Comparison of ENCODE assay signal across 8 cellular contexts in the genomic region with DNA sequence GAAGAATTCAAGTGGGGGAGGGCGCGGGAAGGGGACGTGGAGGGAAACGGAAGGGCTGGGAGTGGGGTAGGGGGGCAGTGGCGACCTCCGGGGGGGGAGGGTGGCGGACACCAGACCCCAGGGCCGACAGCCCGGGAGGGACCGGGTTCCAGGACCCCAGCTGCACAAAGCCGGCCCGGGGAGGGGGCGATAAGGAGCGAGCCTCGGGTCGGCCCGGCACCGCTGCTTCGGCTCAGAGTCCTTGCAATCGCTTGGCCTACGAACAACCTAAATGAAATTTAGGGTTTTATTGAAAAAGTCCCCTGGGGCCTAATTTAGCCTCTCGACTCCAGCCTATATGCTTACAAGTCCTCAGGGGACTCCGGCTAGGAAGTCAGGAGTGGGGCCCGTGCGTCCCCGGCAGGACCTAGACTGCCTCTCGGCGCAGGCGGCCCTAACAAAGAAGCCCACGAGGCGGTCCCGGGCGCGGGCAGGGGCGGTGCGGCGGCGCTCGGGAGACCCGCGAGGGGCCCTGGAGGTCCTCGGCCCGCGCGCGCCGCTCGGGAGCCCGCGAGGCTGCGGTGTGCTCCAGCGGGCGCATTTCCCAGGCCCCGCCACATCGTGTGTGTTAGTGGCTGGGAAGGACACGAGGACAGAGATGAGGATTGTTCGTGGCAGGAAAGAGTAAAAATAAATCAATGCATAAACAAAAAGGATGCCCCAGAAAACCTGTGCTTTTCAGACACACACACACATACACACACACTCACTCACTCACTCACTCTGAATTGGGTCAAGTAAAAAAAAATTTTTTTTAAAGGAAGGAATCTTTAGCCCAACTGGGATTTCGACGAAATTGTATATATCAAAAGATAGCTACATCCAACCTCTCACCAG.
A peak's percentile ranks its signal among the peaks of the same experiment; 100 is the strongest.
DNase-seq lines count a peak whose midpoint lies in the region; ATAC-seq lines count a peak whose summit lies in the region.

No MANE protein-coding gene starts in this region.

- peaks cover 61% of the 10 kb centered on the region for H3K27me3 Mint-ChIP-seq in activated naive CD4-positive, alpha-beta T cell treated with anti-CD3 and anti-CD28 coated beads, Interleukin-2, amount 10 ng/mL, durations not matched to agents 7 days and 5 days

- peak overlapping the region; percentile 55 for H3K4me3 Mint-ChIP-seq in activated naive CD4-positive, alpha-beta T cell treated with anti-CD3 and anti-CD28 coated beads, Interleukin-2, amount 10 ng/mL, durations not matched to agents 7 days and 5 days

- WGBS in adipose tissue, 3 donors = 7 to 46% (median 9%) methylated on average over 57 to 59 of the region's 59 CpGs

- CTCF ChIA-PET in activated naive CD4-positive, alpha-beta T cell treated with anti-CD3 and anti-CD28 coated beads, Interleukin-2, amount 10 ng/mL, durations not matched to agents 7 days and 5 days (lab: Charles Lee) = interaction anchor here (0.6 to 2.8 kb wide), 11 partner anchors 13 to 624 kb away, joined by 3 to 12 read pairs (median 4); no protein-coding TSS in a partner anchor

- H3K27ac Mint-ChIP-seq in activated naive CD4-positive, alpha-beta T cell treated with anti-CD3 and anti-CD28 coated beads, Interleukin-2, amount 10 ng/mL, durations not matched to agents 7 days and 5 days = no peak overlapping the region

- H3K4me1 Mint-ChIP-seq in activated naive CD4-positive, alpha-beta T cell treated with anti-CD3 and anti-CD28 coated beads, Interleukin-2, amount 10 ng/mL, durations not matched to agents 7 days and 5 days = peaks cover 15% of the 10 kb centered on the region

- no peaks in the 10 kb centered on the region for H3K9me3 Mint-ChIP-seq in activated naive CD4-positive, alpha-beta T cell treated with anti-CD3 and anti-CD28 coated beads, Interleukin-2, amount 10 ng/mL, durations not matched to agents 7 days and 5 days

- DNase-seq in activated naive CD4-positive, alpha-beta T cell treated with anti-CD3 and anti-CD28 coated beads, Interleukin-2, amount 10 ng/mL, durations not matched to agents 7 days and 5 days = no peak
- DNase-seq in activated naive CD4-positive, alpha-beta T cell treated with Interleukin-2 at 50 U/mL for 16 hours = no peak
- peak in 28 of 51 donors; percentile 9 to 70 (median 30) for DNase-seq in hypothalamus (lab: John Stamatoyannopoulos, UW)
- peak; percentile 86 for DNase-seq in retina
- DNase-seq in inferior parietal cortex (ENCODE audit: extremely low spot score) = no peak

- peak overlapping the region; percentile 65 for H3K27ac ChIP-seq in adipose tissue (ENCODE audit: low read depth, low read length)

- ATAC-seq in GM21723 (IDR thresholded peaks at IDR 0.05; ENCODE audit: unreplicated experiment) = no peak
- ATAC-seq in HG02852 (IDR thresholded peaks at IDR 0.05; ENCODE audit: unreplicated experiment) = no peak

- H3K36me3 Mint-ChIP-seq in activated naive CD4-positive, alpha-beta T cell treated with anti-CD3 and anti-CD28 coated beads, Interleukin-2, amount 10 ng/mL, durations not matched to agents 7 days and 5 days = no peaks in the 10 kb centered on the region

Comparison
In these comparisons a context has a peak if more than half of its experiments do, and no peak if none do; other contexts are left out.
1. DNase-seq: peak in hypothalamus (28 of 51) and retina (single experiment); none in activated naive CD4-positive, alpha-beta T cell treated with anti-CD3 and anti-CD28 coated beads, Interleukin-2, amount 10 ng/mL, durations not matched to agents 7 days and 5 days (single experiment), activated naive CD4-positive, alpha-beta T cell treated with Interleukin-2 at 50 U/mL for 16 hours (single experiment) and inferior parietal cortex (single experiment).